In genomic region chr12:11134300-11134699, GRCh38 we compare ENCODE assay signal across 1 cellular context.
TF ChIP-seq lines count a peak whose summit lies in the region.

TSS of gene TAS2R30 (minus strand) at chr12:11134644. CDS start at chr12:11134244, 400 bp downstream.

TF ChIP-seq in H1, 55 proteins besides CTCF, POLR2A, EP300 and RAD21:
- TF ChIP-seq ASH2L (IDR thresholded peaks at IDR 0.05; ENCODE audit: low read length) (no peak), PHF8 (conservative IDR thresholded peaks at IDR 0.05; ENCODE audit: low read depth, low read length) (no peak), POU5F1 (IDR thresholded peaks at IDR 0.05; ENCODE audit: low read depth, low read length) (no peak), SIRT6 (IDR thresholded peaks at IDR 0.05; ENCODE audit: low read length) (no peak), ZNF274 (IDR thresholded peaks at IDR 0.05; ENCODE audit: borderline replicate concordance, extremely low read depth, low read length) (no peak), YY1 (IDR thresholded peaks at IDR 0.05; ENCODE audit: low read depth, low read length) (no peak), KDM1A (IDR thresholded peaks at IDR 0.05; ENCODE audit: borderline replicate concordance, low read length) (no peak), SRF (IDR thresholded peaks at IDR 0.05; ENCODE audit: low read depth, low read length) (no peak), ATF2 (IDR thresholded peaks at IDR 0.05; ENCODE audit: low read length) (no peak), SP1 (IDR thresholded peaks at IDR 0.05; ENCODE audit: low read depth, low read length) (no peak), E2F6 (IDR thresholded peaks at IDR 0.05) (no peak), JUND (IDR thresholded peaks at IDR 0.05; ENCODE audit: low read length) (no peak), TAF1 (IDR thresholded peaks at IDR 0.05; ENCODE audit: low read depth, low read length) (no peak), SUZ12 (IDR thresholded peaks at IDR 0.05; ENCODE audit: low read length) (no peak), RXRA (IDR thresholded peaks at IDR 0.05; ENCODE audit: insufficient read depth, low read depth, low read length) (no peak), NANOG (IDR thresholded peaks at IDR 0.05; ENCODE audit: insufficient read depth, low read depth, low read length, poor library complexity, severe bottlenecking) (no peak), RBBP5 (IDR thresholded peaks at IDR 0.05; ENCODE audit: borderline replicate concordance, low read depth, low read length) (no peak)
